In genomic region chrX:40887476-40887875, GRCh38 we compare ENCODE assay signal across 1 cellular context.
TF ChIP-seq lines count a peak whose summit lies in the region.

No MANE protein-coding gene starts in this region.

TF ChIP-seq in HEK293, 187 proteins besides CTCF, POLR2A, EP300 and RAD21 (continued from another document):
- no peak for TF ChIP-seq YY1 (tag by site-specific recombination; IDR thresholded peaks at IDR 0.05)
